In the genomic region with DNA sequence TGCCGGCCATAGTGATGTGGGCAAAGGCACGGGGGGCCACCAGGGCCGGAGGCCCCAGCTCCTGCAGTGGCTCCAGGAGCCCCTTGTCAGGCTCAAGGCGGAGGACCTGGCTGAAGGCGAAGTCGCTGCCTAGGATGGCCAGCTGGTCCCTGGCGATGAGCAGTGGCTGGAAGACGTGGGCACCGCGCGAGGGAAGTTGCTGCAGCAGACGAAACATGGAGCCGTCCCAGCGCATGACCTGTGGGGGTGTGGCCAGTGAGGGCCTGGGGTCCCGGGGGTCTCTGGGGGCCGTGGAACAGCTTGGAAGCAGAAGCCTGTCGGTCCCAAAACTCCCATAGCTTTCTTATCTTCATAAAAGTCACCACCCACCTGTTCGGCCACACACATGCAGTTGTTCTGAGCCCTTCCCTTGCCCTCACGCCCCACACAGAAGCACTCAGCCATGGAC, we compare ENCODE assay signal across 12 cellular contexts. TPM values are rescaled to one million over a fixed set of nuclear protein-coding genes. Genes with fewer than 3 reads are reported as not detected.
DNase-seq lines count a peak whose midpoint lies in the region; ATAC-seq and TF ChIP-seq lines count a peak whose summit lies in the region.
"Had no signal": no experiment of that assay in that cellular context is flagged by ENCODE, and none has a peak within 500 bp of the region (broad histone marks: within the 10 kb centered on the region; RNA-seq: fewer than 3 reads in every experiment).

No MANE protein-coding gene starts in this region.

- no peak for TF ChIP-seq POLR2A in vagina (IDR thresholded peaks at IDR 0.05)

- H2BK5ac ChIP-seq in neuronal stem cell (ENCODE audit: low read length), result peak overlapping the region; percentile 78

- no CpG with 5 or more reads among the region's 19 CpGs for WGBS in neuronal stem cell (ENCODE audit: extremely low coverage in 2 of 2, insufficient read length in 2 of 2, insufficient replicate concordance in 1 of 2), 2 donors

- H2BK15ac ChIP-seq in neuronal stem cell (ENCODE audit: low read length), result peak overlapping the region; percentile 98

- H2BK120ac ChIP-seq in neuronal stem cell (ENCODE audit: low read depth, low read length), result peak overlapping the region; percentile 61

- no peak overlapping the region for H2AFZ ChIP-seq in neuronal stem cell (ENCODE audit: low read length)

- H3K27ac ChIP-seq in right atrium auricular region (peak overlapping the region; percentile 89 to 93), coronary artery (peak overlapping the region in 1 of 2 donors; percentile 94), neuronal stem cell (replicated peaks; ENCODE audit: low read length) (no peak overlapping the region), vagina (peak overlapping the region; percentile 94)

- H3K4me2 ChIP-seq in neuronal stem cell (ENCODE audit: insufficient read depth, low read length, poor library complexity, severe bottlenecking), result no peak overlapping the region

- H3K4me3 ChIP-seq in right atrium auricular region (no peak overlapping the region), coronary artery (peak overlapping the region; percentile 77), neuronal stem cell (ENCODE audit: low read length in 2 of 2) (no peak overlapping the region), vagina (peak overlapping the region in 1 of 2 donors; percentile 44)

- no peak for DNase-seq in right atrium auricular region (ENCODE audit: low spot score)
- no peak for DNase-seq in cardiac septum (ENCODE audit: low spot score)
- DNase-seq in coronary artery (ENCODE audit: low spot score), result no peak
- no peak for DNase-seq in neuronal stem cell (ENCODE audit: low spot score)
- no peak for DNase-seq in vagina (ENCODE audit: extremely low spot score in 2 of 2)
- no peak for DNase-seq in SK-N-DZ (ENCODE audit: low spot score)
- no peak for DNase-seq in SW480 (ENCODE audit: low spot score)
- DNase-seq: KG1, SIG-M5, upper lobe of right lung had no signal

- no peaks in the 10 kb centered on the region for H3K27me3 ChIP-seq in right atrium auricular region
- peaks cover 0 to 40% (median 0%) of the 10 kb centered on the region in 3 experiments for H3K27me3 ChIP-seq in neuronal stem cell (ENCODE audit: control insufficient read depth in 3 of 3, insufficient read depth in 3 of 3, low read depth in 1 of 3, low read length in 3 of 3)
- H3K27me3 ChIP-seq in vagina, result no peaks in the 10 kb centered on the region
- H3K27me3 ChIP-seq: upper lobe of right lung had no signal

- peak overlapping the region; percentile 96 for H2AK5ac ChIP-seq in neuronal stem cell (ENCODE audit: low read depth, low read length)

- intact Hi-C loops in cardiac septum (cut with DNase I), result no loop called here
- intact Hi-C loops in vagina (cut with DNase I), result no loop called here

- H3K23ac ChIP-seq in neuronal stem cell (ENCODE audit: low read depth, low read length, poor library complexity), result no peak overlapping the region

- H4K91ac ChIP-seq in neuronal stem cell (ENCODE audit: low read depth, low read length, poor library complexity), result no peak overlapping the region

- H3K9me3 ChIP-seq in right atrium auricular region (no peaks in the 10 kb centered on the region), neuronal stem cell (replicated peaks in 1 of 2; ENCODE audit: control insufficient read depth in 2 of 2, insufficient read depth in 1 of 2, low read depth in 1 of 2, low read length in 2 of 2) (no peaks in the 10 kb centered on the region), vagina (no peaks in the 10 kb centered on the region)
- H3K9me3 ChIP-seq: upper lobe of right lung had no signal

- H2BK12ac ChIP-seq in neuronal stem cell (ENCODE audit: low read length), result peak overlapping the region; percentile 70

- peak overlapping the region; percentile 80 for H3K18ac ChIP-seq in neuronal stem cell (ENCODE audit: low read length)

- no peak for ATAC-seq in GM18519 (IDR thresholded peaks at IDR 0.05; ENCODE audit: low FRiP score, unreplicated experiment)

- peak overlapping the region; percentile 97 for H3K14ac ChIP-seq in neuronal stem cell (ENCODE audit: low read length)

- no peak overlapping the region for H4K8ac ChIP-seq in neuronal stem cell (ENCODE audit: low read depth, low read length)

- H3K4me1 ChIP-seq in right atrium auricular region (peaks cover 0 to 36% of the 10 kb centered on the region in 2 donors), neuronal stem cell (ENCODE audit: control insufficient read depth in 2 of 2, insufficient read depth in 1 of 2, low read depth in 1 of 2, low read length in 2 of 2) (peaks cover 5 to 15% of the 10 kb centered on the region in 2 donors), vagina (peaks cover 72% of the 10 kb centered on the region)

- H3K9ac ChIP-seq in neuronal stem cell (ENCODE audit: low read depth, low read length, poor library complexity), result no peak overlapping the region

- no peaks in the 10 kb centered on the region for H3K79me1 ChIP-seq in neuronal stem cell (ENCODE audit: low read depth, low read length)

- H3K36me3 ChIP-seq in right atrium auricular region, result no peaks in the 10 kb centered on the region
- peaks cover 0 to 2% of the 10 kb centered on the region in 2 donors for H3K36me3 ChIP-seq in neuronal stem cell (replicated peaks in 1 of 2; ENCODE audit: control insufficient read depth in 2 of 2, insufficient read depth in 2 of 2, low read length in 2 of 2)
- H3K36me3 ChIP-seq in vagina, result no peaks in the 10 kb centered on the region

- peak overlapping the region; percentile 72 for H3K4ac ChIP-seq in neuronal stem cell (ENCODE audit: low read length)

- TF ChIP-seq CTCF in right atrium auricular region (IDR thresholded peaks at IDR 0.05), result no peak
- TF ChIP-seq CTCF in coronary artery (IDR thresholded peaks at IDR 0.05), result no peak
- TF ChIP-seq CTCF in vagina (IDR thresholded peaks at IDR 0.05), result no peak

RNA-seq across cellular contexts. Expression of gene LGI4, which starts 9.6 kb away (rescaled TPM):
- total RNA-seq in right atrium auricular region (10 to 100 TPM; 10.9 to 42.5 TPM), cardiac septum (8.1 TPM), vagina (32.9 TPM)
- 2.0 TPM for polyA plus RNA-seq in neuronal stem cell (2013, experiment 1 of 2)
- 1.8 TPM for polyA plus RNA-seq in neuronal stem cell (2013, experiment 2 of 2)
- not detected in 2 replicates for polyA plus RNA-seq in SK-N-DZ (2014; cell fraction: cytosol; rRNA removed)
- not detected in 2 replicates for polyA plus RNA-seq in SK-N-DZ (2014; cell fraction: nucleus; rRNA removed)

RNA-seq across cellular contexts. Expression of gene FXYD3, which starts 9.7 kb away (rescaled TPM):
- 1 to 10 TPM in 1 of 2 donors, under 1 TPM in 1; 0.98 to 1.6 TPM for total RNA-seq in right atrium auricular region
- not detected for total RNA-seq in cardiac septum
- polyA plus RNA-seq in neuronal stem cell (2013, experiment 1 of 2), result 0.07 TPM
- polyA plus RNA-seq in neuronal stem cell (2013, experiment 2 of 2), result 0.12 TPM
- 788 TPM for total RNA-seq in vagina
- not detected in 2 replicates for polyA plus RNA-seq in SK-N-DZ (2014; cell fraction: cytosol; rRNA removed)
- not detected in 2 replicates for polyA plus RNA-seq in SK-N-DZ (2014; cell fraction: nucleus; rRNA removed)
- polyA plus RNA-seq: neural cell had no signal

RNA-seq across cellular contexts. Expression of gene FXYD1, which starts 13.3 kb away (rescaled TPM):
- 100 to 1,000 TPM; 166 to 175 TPM for total RNA-seq in right atrium auricular region
- 613 TPM for total RNA-seq in cardiac septum
- polyA plus RNA-seq in neuronal stem cell (2013, experiment 1 of 2), result 0.85 TPM
- polyA plus RNA-seq in neuronal stem cell (2013, experiment 2 of 2), result 1.2 TPM
- 135 TPM for total RNA-seq in vagina
- not detected in 2 replicates for polyA plus RNA-seq in SK-N-DZ (2014; cell fraction: cytosol; rRNA removed)
- not detected in 2 replicates for polyA plus RNA-seq in SK-N-DZ (2014; cell fraction: nucleus; rRNA removed)
- polyA plus RNA-seq: neural cell had no signal

RNA-seq across cellular contexts. Expression of gene FXYD7, which starts 17.8 kb away (rescaled TPM):
- not detected for total RNA-seq in right atrium auricular region
- total RNA-seq in cardiac septum, result not detected
- polyA plus RNA-seq in neuronal stem cell (2013, experiment 1 of 2), result 2.3 TPM
- 2.6 TPM for polyA plus RNA-seq in neuronal stem cell (2013, experiment 2 of 2)
- total RNA-seq in vagina, result 3.4 TPM
- polyA plus RNA-seq in SK-N-DZ (2014; cell fraction: cytosol; rRNA removed), result not detected in 2 replicates
- not detected in 2 replicates for polyA plus RNA-seq in SK-N-DZ (2014; cell fraction: nucleus; rRNA removed)

RNA-seq across cellular contexts. Expression of gene FXYD5, which starts 29.2 kb away (rescaled TPM):
- 10 to 100 TPM; 31.3 to 77.7 TPM for total RNA-seq in right atrium auricular region
- 19.0 TPM for total RNA-seq in cardiac septum
- polyA plus RNA-seq in neuronal stem cell (2013, experiment 1 of 2), result 47.1 TPM
- 45.6 TPM for polyA plus RNA-seq in neuronal stem cell (2013, experiment 2 of 2)
- 144 TPM for total RNA-seq in vagina
- polyA plus RNA-seq in SK-N-DZ (2014; cell fraction: cytosol; rRNA removed), result not detected in 2 replicates
- not detected in 2 replicates for polyA plus RNA-seq in SK-N-DZ (2014; cell fraction: nucleus; rRNA removed)
- polyA plus RNA-seq: neural cell had no signal

Comparison
In these comparisons a context has a peak if more than half of its experiments do, and no peak if none do; other contexts are left out.
1. RNA of gene FXYD3, which starts 9.7 kb away (total RNA-seq): 788 TPM in vagina (single experiment); 0.98 to 1.6 TPM in right atrium auricular region and not detected in cardiac septum (single experiment); every median in the first group is over 100 times any median in the second.